ENCODE assay signal across 15 cellular contexts in the genomic region with DNA sequence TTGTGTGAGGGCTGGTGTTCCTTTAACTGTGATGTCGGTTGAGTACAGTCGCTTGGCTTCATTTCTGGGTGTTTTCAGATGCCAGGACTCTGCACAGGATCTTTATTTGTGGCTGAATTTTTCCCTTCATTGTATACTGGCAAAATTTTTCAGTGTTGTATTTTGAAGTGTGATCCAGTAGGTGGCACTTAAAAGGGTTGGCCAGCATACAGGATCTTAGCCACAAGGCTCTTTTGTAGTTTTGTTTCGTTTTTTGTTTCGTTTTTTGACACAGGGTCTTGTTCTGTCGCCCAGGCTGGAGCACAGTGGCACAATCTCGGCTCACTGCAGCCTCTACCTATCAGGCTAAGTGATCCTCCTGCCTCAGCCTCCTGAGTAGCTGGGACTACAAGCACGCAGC. TPM values are rescaled to one million over a fixed set of nuclear protein-coding genes. Genes with fewer than 3 reads are reported as not detected.
DNase-seq lines count a peak whose midpoint lies in the region; ATAC-seq, FAIRE-seq and TF ChIP-seq lines count a peak whose summit lies in the region.
"Had no signal": no experiment of that assay in that cellular context is flagged by ENCODE, and none has a peak within 500 bp of the region (broad histone marks: within the 10 kb centered on the region; RNA-seq: fewer than 3 reads in every experiment).

No MANE protein-coding gene starts in this region.

- H3K4me1 ChIP-seq in kidney (ENCODE audit: control insufficient read depth in 1 of 2, insufficient read depth in 1 of 2, low read depth in 1 of 2, low read length in 2 of 2) = no peaks in the 10 kb centered on the region
- H3K4me1 ChIP-seq: lower lobe of right lung had no signal

- H3K27me3 Mint-ChIP-seq in activated naive CD4-positive, alpha-beta T cell treated with anti-CD3 and anti-CD28 coated beads, Interleukin-2, amount 10 ng/mL, durations not matched to agents 7 days and 5 days = peaks cover 28% of the 10 kb centered on the region
- H3K27me3 Mint-ChIP-seq in T-helper 2 cell treated with Interferon-gamma antibody and Interleukin-4, amounts not matched to agents 5 μg/mL and 100 μg/mL, for 36 hours (ENCODE audit: low read depth) = peaks cover 8% of the 10 kb centered on the region

- FAIRE-seq in kidney (lab: Jason Lieb, UNC) = no peak

- no peaks in the 10 kb centered on the region for H3K36me3 ChIP-seq in kidney (ENCODE audit: control insufficient read depth in 1 of 2, insufficient read depth in 2 of 2, low read length in 2 of 2)
- H3K36me3 ChIP-seq: lower lobe of right lung had no signal

- H3K27ac Mint-ChIP-seq in activated naive CD4-positive, alpha-beta T cell treated with anti-CD3 and anti-CD28 coated beads, Interleukin-2, amount 10 ng/mL, durations not matched to agents 7 days and 5 days = peak overlapping the region; percentile 84
- H3K27ac Mint-ChIP-seq in T-helper 2 cell treated with Interferon-gamma antibody and Interleukin-4, amounts not matched to agents 5 μg/mL and 100 μg/mL, for 36 hours = no peak overlapping the region

- CTCF ChIA-PET in activated naive CD4-positive, alpha-beta T cell treated with anti-CD3 and anti-CD28 coated beads, Interleukin-2, amount 10 ng/mL, durations not matched to agents 7 days and 5 days (lab: Charles Lee) = interaction anchor here (0.7 to 3.6 kb wide), 5 partner anchors 38 to 277 kb away, joined by 3 to 20 read pairs (median 10); no protein-coding TSS in a partner anchor

- H3K4me3 Mint-ChIP-seq in activated naive CD4-positive, alpha-beta T cell treated with anti-CD3 and anti-CD28 coated beads, Interleukin-2, amount 10 ng/mL, durations not matched to agents 7 days and 5 days = peak overlapping the region; percentile 39
- H3K4me3 Mint-ChIP-seq in T-helper 2 cell treated with Interferon-gamma antibody and Interleukin-4, amounts not matched to agents 5 μg/mL and 100 μg/mL, for 36 hours = peak overlapping the region; percentile 61

- DNase-seq in activated naive CD4-positive, alpha-beta T cell treated with anti-CD3 and anti-CD28 coated beads, Interleukin-2, amount 10 ng/mL, durations not matched to agents 7 days and 5 days = peak; percentile 34
- no peak for DNase-seq in activated naive CD4-positive, alpha-beta T cell treated with anti-CD3 and anti-CD28 coated beads, Interleukin-2, amount 50 U/mL, for 16 hours
- DNase-seq in T-helper 2 cell treated with Interferon-gamma antibody and Interleukin-4, amounts not matched to agents 5 μg/mL and 100 μg/mL, for 36 hours (ENCODE audit: low spot score) = no peak
- DNase-seq in pons (ENCODE audit: low spot score) (peak; percentile 16), dedifferentiated amniotic fluid mesenchymal stem cell (ENCODE audit: extremely low spot score) (no peak), kidney (no peak)
- DNase-seq: activated naive CD4-positive, alpha-beta T cell treated with Interleukin-2 at 50 U/mL for 16 hours; C1 segment of cervical spinal cord; lower lobe of right lung; NCI-H524 treated with DMSO at 0.1 percent for 48 hours; retina had no signal

- peaks cover 14% of the 10 kb centered on the region for H3K4me1 Mint-ChIP-seq in activated naive CD4-positive, alpha-beta T cell treated with anti-CD3 and anti-CD28 coated beads, Interleukin-2, amount 10 ng/mL, durations not matched to agents 7 days and 5 days
- H3K4me1 Mint-ChIP-seq in T-helper 2 cell treated with Interferon-gamma antibody and Interleukin-4, amounts not matched to agents 5 μg/mL and 100 μg/mL, for 36 hours (ENCODE audit: low read depth) = peaks cover 7% of the 10 kb centered on the region

- no peak overlapping the region for H3K9ac ChIP-seq in kidney (ENCODE audit: low read length in 2 of 2)

- TF ChIP-seq CTCF in LNCAP (IDR thresholded peaks at IDR 0.05) (0 out of 2 replicates have a peak, but pooled peaks have one; percentile 18), kidney (IDR thresholded peaks at IDR 0.05; ENCODE audit: borderline replicate concordance, extremely low read depth, insufficient read depth) (no peak)

- H3K9me3 Mint-ChIP-seq in activated naive CD4-positive, alpha-beta T cell treated with anti-CD3 and anti-CD28 coated beads, Interleukin-2, amount 10 ng/mL, durations not matched to agents 7 days and 5 days = no peaks in the 10 kb centered on the region
- no peaks in the 10 kb centered on the region for H3K9me3 Mint-ChIP-seq in T-helper 2 cell treated with Interferon-gamma antibody and Interleukin-4, amounts not matched to agents 5 μg/mL and 100 μg/mL, for 36 hours

- no peaks in the 10 kb centered on the region for H3K36me3 Mint-ChIP-seq in activated naive CD4-positive, alpha-beta T cell treated with anti-CD3 and anti-CD28 coated beads, Interleukin-2, amount 10 ng/mL, durations not matched to agents 7 days and 5 days
- H3K36me3 Mint-ChIP-seq in T-helper 2 cell treated with Interferon-gamma antibody and Interleukin-4, amounts not matched to agents 5 μg/mL and 100 μg/mL, for 36 hours (ENCODE audit: low read depth) = no peaks in the 10 kb centered on the region

- no peak overlapping the region for H3K4me3 ChIP-seq in kidney (ENCODE audit: low read length in 2 of 2)
- H3K4me3 ChIP-seq: coronary artery, lower lobe of right lung had no signal

- no peak for ATAC-seq in HG03565 (IDR thresholded peaks at IDR 0.05; ENCODE audit: unreplicated experiment)
- ATAC-seq: lower lobe of right lung had no signal

- no peak overlapping the region for H3K27ac ChIP-seq in kidney (ENCODE audit: low read depth in 2 of 2, low read length in 2 of 2)
- H3K27ac ChIP-seq: coronary artery, lower lobe of right lung had no signal

- no peaks in the 10 kb centered on the region for H3K9me3 ChIP-seq in kidney (ENCODE audit: control insufficient read depth in 1 of 2, low read length in 2 of 2)
- H3K9me3 ChIP-seq: lower lobe of right lung had no signal

- intact Hi-C loops in kidney (cut with DNase I) = no loop called here

RNA-seq across cellular contexts. Expression of a gene that starts 8.7 kb away (rescaled TPM):
- 1.8 TPM for total RNA-seq in kidney
- polyA plus RNA-seq in kidney (ENCODE audit: insufficient read depth, low read depth, low replicate concordance) = not detected
- total RNA-seq: LHCN-M2 had no signal

RNA-seq across cellular contexts. Expression of a gene that starts 23.2 kb away (rescaled TPM):
- total RNA-seq in kidney = 0.91 TPM
- not detected for polyA plus RNA-seq in kidney (ENCODE audit: insufficient read depth, low read depth, low replicate concordance)
- total RNA-seq: LHCN-M2 had no signal

RNA-seq across cellular contexts. Expression of a gene that starts 32.5 kb away (rescaled TPM):
- total RNA-seq in kidney = 0.13 TPM
- not detected for polyA plus RNA-seq in kidney (ENCODE audit: insufficient read depth, low read depth, low replicate concordance)
- total RNA-seq: LHCN-M2, lower lobe of right lung had no signal

RNA-seq across cellular contexts. Expression of a gene that starts 50.3 kb away (rescaled TPM):
- total RNA-seq in kidney = not detected
- polyA plus RNA-seq in kidney (ENCODE audit: insufficient read depth, low read depth, low replicate concordance) = not detected
- total RNA-seq: LHCN-M2 had no signal

Comparison
In these comparisons a context has a peak if more than half of its experiments do, and no peak if none do; other contexts are left out.
1. DNase-seq: peak in activated naive CD4-positive, alpha-beta T cell treated with anti-CD3 and anti-CD28 coated beads, Interleukin-2, amount 10 ng/mL, durations not matched to agents 7 days and 5 days (single experiment) and pons (single experiment); none in activated naive CD4-positive, alpha-beta T cell treated with anti-CD3 and anti-CD28 coated beads, Interleukin-2, amount 50 U/mL, for 16 hours (single experiment), T-helper 2 cell treated with Interferon-gamma antibody and Interleukin-4, amounts not matched to agents 5 μg/mL and 100 μg/mL, for 36 hours (single experiment), dedifferentiated amniotic fluid mesenchymal stem cell (single experiment) and kidney (single experiment).